In the genomic region with DNA sequence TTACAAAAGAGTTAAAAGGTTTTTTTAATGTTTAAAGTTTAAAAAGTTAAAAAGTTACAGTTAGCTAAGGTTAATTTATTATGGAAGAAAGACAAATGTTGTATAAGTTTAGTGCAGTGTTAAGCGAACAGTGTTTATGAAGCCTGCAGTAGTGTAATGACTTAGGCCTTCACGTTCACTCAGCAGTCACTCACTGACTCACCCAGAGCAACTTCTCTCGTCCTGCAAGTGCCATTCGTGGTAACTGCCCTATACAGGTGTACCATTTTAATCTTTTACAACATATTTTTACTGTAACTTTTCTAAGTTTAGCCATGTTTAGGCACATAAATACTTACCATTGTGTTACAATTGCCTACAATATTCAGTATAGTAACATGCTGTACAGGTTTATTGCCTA, we compare ENCODE assay signal across 21 cellular contexts.
DNase-seq lines count a peak whose midpoint lies in the region; ATAC-seq, FAIRE-seq and TF ChIP-seq lines count a peak whose summit lies in the region.
"Had no signal": no experiment of that assay in that cellular context is flagged by ENCODE, and none has a peak within 500 bp of the region (broad histone marks: within the 10 kb centered on the region; RNA-seq: fewer than 3 reads in every experiment).

No MANE protein-coding gene starts in this region.

- peak; percentile 68 for ATAC-seq in mucosa of descending colon
- ATAC-seq: CD8-positive, alpha-beta T cell; GM23338 had no signal

- H3K36me3 ChIP-seq in mucosa of descending colon (ENCODE audit: low read depth): no peaks in the 10 kb centered on the region
- H3K36me3 ChIP-seq: BLaER1, HAP-1 had no signal

- intact Hi-C loops in mucosa of descending colon (cut with DNase I, micrococcal nuclease): no loop called here
- intact Hi-C loops in head of caudate nucleus (cut with DNase I): no loop called here
- intact Hi-C loops in lower leg skin (cut with DNase I; ENCODE audit: low total_unique reads): no loop called here

- no peaks in the 10 kb centered on the region for H3K4me1 ChIP-seq in mucosa of descending colon (ENCODE audit: low read depth)
- H3K4me1 ChIP-seq: BLaER1, Caco-2, HAP-1 had no signal

- WGBS in lower leg skin, 2 donors: 90 to 92% methylated on average over 4 of the region's 4 CpGs

- peak; percentile 79 for FAIRE-seq in G401.6 (lab: Jason Lieb, UNC)
- FAIRE-seq: GM12891, GM18507 had no signal

- no peaks in the 10 kb centered on the region for H3K9me3 ChIP-seq in mucosa of descending colon
- H3K9me3 ChIP-seq: BLaER1, HAP-1 had no signal

- no peak for TF ChIP-seq POLR2A in lower leg skin (IDR thresholded peaks at IDR 0.05)

- TF ChIP-seq CTCF in epithelial cell of esophagus (IDR thresholded peaks at IDR 0.05; ENCODE audit: insufficient read depth, low read depth, low read length, missing control alignments) (no peak), mucosa of descending colon (IDR thresholded peaks at IDR 0.05) (no peak), lower leg skin (IDR thresholded peaks at IDR 0.05) (no peak), foreskin fibroblast (IDR thresholded peaks at IDR 0.05; ENCODE audit: low read depth, low read length) (no peak)

- DNase-seq in epithelial cell of esophagus (ENCODE audit: low read depth) (peak; percentile 36), mucosa of descending colon (peak in 1 of 3 donors; percentile 12), head of caudate nucleus (no peak), activated T-cell treated with anti-CD3 and anti-CD28 coated beads for 4 hours (no peak), lower leg skin (ENCODE audit: low spot score in 2 of 2) (no peak), foreskin fibroblast (no peak)
- DNase-seq: 8988T; Caco-2; CD4-positive, CD25-positive, alpha-beta regulatory T cell; CD8-positive, alpha-beta T cell; DMS153; DMS79; EL; GF-D8; HFFc6 had no signal

- H3K4me3 ChIP-seq in epithelial cell of esophagus (ENCODE audit: low read length) (no peak overlapping the region), mucosa of descending colon (no peak overlapping the region), lower leg skin (ENCODE audit: low read depth, poor library complexity, severe bottlenecking) (no peak overlapping the region), foreskin fibroblast (ENCODE audit: low read depth in 1 of 2, low read length in 2 of 2) (no peak overlapping the region)
- H3K4me3 ChIP-seq: BLaER1, GM23338, HAP-1 had no signal
